ENCODE assay signal across 1 cellular context in the genomic region with DNA sequence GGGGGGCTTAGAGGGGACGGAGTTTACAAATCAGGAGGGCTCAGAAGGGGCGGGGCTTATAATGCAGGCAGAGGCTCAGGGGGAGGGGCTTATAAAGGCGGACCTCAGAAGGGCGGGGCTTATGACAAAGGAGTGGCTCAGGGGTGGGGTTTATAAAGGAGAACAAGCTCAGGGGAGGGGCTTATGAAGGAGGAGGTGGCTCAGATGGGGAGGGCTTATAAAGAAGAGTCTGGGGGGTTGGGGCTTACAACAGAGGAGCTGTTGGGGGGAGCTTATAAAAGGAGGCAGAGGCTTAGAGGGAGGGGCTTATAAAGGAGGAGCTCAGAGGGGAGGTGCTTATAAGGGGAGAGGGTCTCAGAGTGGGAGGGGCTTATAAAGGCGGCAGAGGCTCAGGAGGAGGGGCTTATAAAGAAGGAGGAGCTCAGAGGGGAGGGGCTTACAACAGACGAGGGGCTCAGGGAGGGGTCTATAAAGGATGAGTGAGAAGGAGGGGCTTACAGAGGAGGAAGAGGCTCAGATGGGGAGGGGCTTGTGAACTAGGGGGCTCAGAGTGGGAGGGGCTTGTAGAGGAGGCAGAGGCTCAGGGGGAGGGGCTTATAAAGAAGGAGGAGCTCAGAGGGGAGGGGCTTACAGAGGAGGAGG.
TF ChIP-seq lines count a peak whose summit lies in the region.

No MANE protein-coding gene starts in this region.

TF ChIP-seq in GM23338, 12 proteins besides CTCF, POLR2A, EP300 and RAD21 (continued from another document):
- TF ChIP-seq, protein P1, sequence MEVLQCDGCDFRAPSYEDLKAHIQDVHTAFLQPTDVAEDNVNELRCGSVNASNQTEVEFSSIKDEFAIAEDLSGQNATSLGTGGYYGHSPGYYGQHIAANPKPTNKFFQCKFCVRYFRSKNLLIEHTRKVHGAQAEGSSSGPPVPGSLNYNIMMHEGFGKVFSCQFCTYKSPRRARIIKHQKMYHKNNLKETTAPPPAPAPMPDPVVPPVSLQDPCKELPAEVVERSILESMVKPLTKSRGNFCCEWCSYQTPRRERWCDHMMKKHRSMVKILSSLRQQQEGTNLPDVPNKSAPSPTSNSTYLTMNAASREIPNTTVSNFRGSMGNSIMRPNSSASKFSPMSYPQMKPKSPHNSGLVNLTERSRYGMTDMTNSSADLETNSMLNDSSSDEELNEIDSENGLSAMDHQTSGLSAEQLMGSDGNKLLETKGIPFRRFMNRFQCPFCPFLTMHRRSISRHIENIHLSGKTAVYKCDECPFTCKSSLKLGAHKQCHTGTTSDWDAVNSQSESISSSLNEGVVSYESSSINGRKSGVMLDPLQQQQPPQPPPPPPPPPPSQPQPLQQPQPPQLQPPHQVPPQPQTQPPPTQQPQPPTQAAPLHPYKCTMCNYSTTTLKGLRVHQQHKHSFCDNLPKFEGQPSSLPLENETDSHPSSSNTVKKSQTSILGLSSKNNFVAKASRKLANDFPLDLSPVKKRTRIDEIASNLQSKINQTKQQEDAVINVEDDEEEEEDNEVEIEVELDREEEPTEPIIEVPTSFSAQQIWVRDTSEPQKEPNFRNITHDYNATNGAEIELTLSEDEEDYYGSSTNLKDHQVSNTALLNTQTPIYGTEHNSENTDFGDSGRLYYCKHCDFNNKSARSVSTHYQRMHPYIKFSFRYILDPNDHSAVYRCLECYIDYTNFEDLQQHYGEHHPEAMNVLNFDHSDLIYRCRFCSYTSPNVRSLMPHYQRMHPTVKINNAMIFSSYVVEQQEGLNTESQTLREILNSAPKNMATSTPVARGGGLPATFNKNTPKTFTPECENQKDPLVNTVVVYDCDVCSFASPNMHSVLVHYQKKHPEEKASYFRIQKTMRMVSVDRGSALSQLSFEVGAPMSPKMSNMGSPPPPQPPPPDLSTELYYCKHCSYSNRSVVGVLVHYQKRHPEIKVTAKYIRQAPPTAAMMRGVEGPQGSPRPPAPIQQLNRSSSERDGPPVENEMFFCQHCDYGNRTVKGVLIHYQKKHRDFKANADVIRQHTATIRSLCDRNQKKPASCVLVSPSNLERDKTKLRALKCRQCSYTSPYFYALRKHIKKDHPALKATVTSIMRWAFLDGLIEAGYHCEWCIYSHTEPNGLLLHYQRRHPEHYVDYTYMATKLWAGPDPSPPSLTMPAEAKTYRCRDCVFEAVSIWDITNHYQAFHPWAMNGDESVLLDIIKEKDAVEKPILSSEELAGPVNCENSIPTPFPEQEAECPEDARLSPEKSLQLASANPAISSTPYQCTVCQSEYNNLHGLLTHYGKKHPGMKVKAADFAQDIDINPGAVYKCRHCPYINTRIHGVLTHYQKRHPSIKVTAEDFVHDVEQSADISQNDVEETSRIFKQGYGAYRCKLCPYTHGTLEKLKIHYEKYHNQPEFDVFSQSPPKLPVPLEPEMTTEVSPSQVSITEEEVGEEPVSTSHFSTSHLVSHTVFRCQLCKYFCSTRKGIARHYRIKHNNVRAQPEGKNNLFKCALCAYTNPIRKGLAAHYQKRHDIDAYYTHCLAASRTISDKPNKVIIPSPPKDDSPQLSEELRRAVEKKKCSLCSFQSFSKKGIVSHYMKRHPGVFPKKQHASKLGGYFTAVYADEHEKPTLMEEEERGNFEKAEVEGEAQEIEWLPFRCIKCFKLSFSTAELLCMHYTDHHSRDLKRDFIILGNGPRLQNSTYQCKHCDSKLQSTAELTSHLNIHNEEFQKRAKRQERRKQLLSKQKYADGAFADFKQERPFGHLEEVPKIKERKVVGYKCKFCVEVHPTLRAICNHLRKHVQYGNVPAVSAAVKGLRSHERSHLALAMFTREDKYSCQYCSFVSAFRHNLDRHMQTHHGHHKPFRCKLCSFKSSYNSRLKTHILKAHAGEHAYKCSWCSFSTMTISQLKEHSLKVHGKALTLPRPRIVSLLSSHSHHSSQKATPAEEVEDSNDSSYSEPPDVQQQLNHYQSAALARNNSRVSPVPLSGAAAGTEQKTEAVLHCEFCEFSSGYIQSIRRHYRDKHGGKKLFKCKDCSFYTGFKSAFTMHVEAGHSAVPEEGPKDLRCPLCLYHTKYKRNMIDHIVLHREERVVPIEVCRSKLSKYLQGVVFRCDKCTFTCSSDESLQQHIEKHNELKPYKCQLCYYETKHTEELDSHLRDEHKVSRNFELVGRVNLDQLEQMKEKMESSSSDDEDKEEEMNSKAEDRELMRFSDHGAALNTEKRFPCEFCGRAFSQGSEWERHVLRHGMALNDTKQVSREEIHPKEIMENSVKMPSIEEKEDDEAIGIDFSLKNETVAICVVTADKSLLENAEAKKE (CRISPR knock-in tag; IDR thresholded peaks at IDR 0.05), result no peak
